Comparison of ENCODE assay signal across 8 cellular contexts in genomic region chr17:36544320-36545092, GRCh38. TPM values are rescaled to one million over a fixed set of nuclear protein-coding genes. Genes with fewer than 3 reads are reported as not detected.
DNase-seq lines count a peak whose midpoint lies in the region; ATAC-seq and FAIRE-seq lines count a peak whose summit lies in the region.

A gene with protein sequence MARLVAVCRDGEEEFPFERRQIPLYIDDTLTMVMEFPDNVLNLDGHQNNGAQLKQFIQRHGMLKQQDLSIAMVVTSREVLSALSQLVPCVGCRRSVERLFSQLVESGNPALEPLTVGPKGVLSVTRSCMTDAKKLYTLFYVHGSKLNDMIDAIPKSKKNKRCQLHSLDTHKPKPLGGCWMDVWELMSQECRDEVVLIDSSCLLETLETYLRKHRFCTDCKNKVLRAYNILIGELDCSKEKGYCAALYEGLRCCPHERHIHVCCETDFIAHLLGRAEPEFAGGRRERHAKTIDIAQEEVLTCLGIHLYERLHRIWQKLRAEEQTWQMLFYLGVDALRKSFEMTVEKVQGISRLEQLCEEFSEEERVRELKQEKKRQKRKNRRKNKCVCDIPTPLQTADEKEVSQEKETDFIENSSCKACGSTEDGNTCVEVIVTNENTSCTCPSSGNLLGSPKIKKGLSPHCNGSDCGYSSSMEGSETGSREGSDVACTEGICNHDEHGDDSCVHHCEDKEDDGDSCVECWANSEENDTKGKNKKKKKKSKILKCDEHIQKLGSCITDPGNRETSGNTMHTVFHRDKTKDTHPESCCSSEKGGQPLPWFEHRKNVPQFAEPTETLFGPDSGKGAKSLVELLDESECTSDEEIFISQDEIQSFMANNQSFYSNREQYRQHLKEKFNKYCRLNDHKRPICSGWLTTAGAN (plus strand): TSS chr17:36544919. CDS start chr17:36545725, 806 bp downstream.

- no peak for FAIRE-seq in RCC 7860 (lab: Jason Lieb, UNC)

- H3K9me3 ChIP-seq in Karpas-422 (ENCODE audit: low read length) (no peaks in the 10 kb centered on the region), muscle layer of duodenum (ENCODE audit: control insufficient read depth in 1 of 2, low read length in 2 of 2) (no peaks in the 10 kb centered on the region)

- peaks cover 12% of the 10 kb centered on the region; the same call in 1 of the 2 replicates for H3K36me3 ChIP-seq in Karpas-422 (ENCODE audit: insufficient read depth, low read length)
- peaks cover 0 to 9% of the 10 kb centered on the region in 2 donors for H3K36me3 ChIP-seq in muscle layer of duodenum (ENCODE audit: control insufficient read depth in 1 of 2, insufficient read depth in 2 of 2, low read length in 2 of 2)

- H3K9ac ChIP-seq in Karpas-422 (ENCODE audit: low read length), result peak within 1 kb of the TSS; percentile 100

- DNase-seq in DMS53 (lab: John Stamatoyannopoulos, UW) (peak; percentile 94), Karpas-422 (peak; percentile 97), RCC 7860 (ENCODE audit: low spot score) (peak; percentile 83)
- peak; percentile 92 to 94 for DNase-seq in activated T-cell treated with anti-CD3 and anti-CD28 coated beads, Interleukin-2, amount 50 U/mL, for 48 hours
- DNase-seq in stimulated activated CD8-positive, alpha-beta memory T cell treated with anti-CD3 and anti-CD28 coated beads, Interleukin-7, amount 100 ng/mL, for 1 hour (ENCODE audit: low read depth in 2 of 2), result peak; percentile 77 to 81

- no peaks in the 10 kb centered on the region for H3K9me2 ChIP-seq in Karpas-422 (replicated peaks; ENCODE audit: insufficient read depth, low read length)

- ATAC-seq in GM21786 (IDR thresholded peaks at IDR 0.05; ENCODE audit: unreplicated experiment) (peak; percentile 45), esophagus mucosa (peak; percentile 85)

- peaks cover 32% of the 10 kb centered on the region for H3K4me1 ChIP-seq in Karpas-422 (ENCODE audit: low read length)
- H3K4me1 ChIP-seq in muscle layer of duodenum (ENCODE audit: control insufficient read depth in 1 of 2, insufficient read depth in 2 of 2, low read length in 2 of 2), result peaks cover 18 to 43% of the 10 kb centered on the region in 2 donors

- H2AFZ ChIP-seq in Karpas-422 (ENCODE audit: low read length), result peak within 1 kb of the TSS; percentile 40; the same call in 1 of the 2 replicates

- peak within 1 kb of the TSS; percentile 82 for H3K4me2 ChIP-seq in Karpas-422 (ENCODE audit: low read depth, low read length, poor library complexity, severe bottlenecking)

- H4K20me1 ChIP-seq in Karpas-422 (ENCODE audit: insufficient read depth, low read depth, low read length), result peaks cover 6% of the 10 kb centered on the region; the same call in 1 of the 2 replicates

- H3K4me3 ChIP-seq in Karpas-422 (ENCODE audit: low read length), result peak within 1 kb of the TSS; percentile 100
- H3K4me3 ChIP-seq in muscle layer of duodenum (ENCODE audit: low read depth in 1 of 2, low read length in 2 of 2), result peak within 1 kb of the TSS; percentile 87 to 98

- H3K27ac ChIP-seq in Karpas-422 (ENCODE audit: low read length), result peak within 1 kb of the TSS; percentile 93
- H3K27ac ChIP-seq in muscle layer of duodenum (ENCODE audit: low read length), result peak within 1 kb of the TSS; percentile 98

- no peaks in the 10 kb centered on the region for H3K27me3 ChIP-seq in Karpas-422 (ENCODE audit: low read length)
- H3K27me3 ChIP-seq in muscle layer of duodenum (ENCODE audit: low read depth, low read length), result no peaks in the 10 kb centered on the region

- H3K79me2 ChIP-seq in Karpas-422 (ENCODE audit: low read length), result peaks cover 56% of the 10 kb centered on the region

RNA-seq across cellular contexts. Expression of the gene that starts here (rescaled TPM):
- total RNA-seq in Karpas-422 (2014; rRNA removed; shearing (Covaris generic); ENCODE audit: low replicate concordance), result 41.7 and 49.5 TPM in 2 replicates
- total RNA-seq in esophagus mucosa, result 43.6 TPM

Comparison
In these comparisons a context has a peak if more than half of its experiments do, and no peak if none do; other contexts are left out.
1. Peak in every context shown above with its lines: DNase-seq, ATAC-seq, H3K4me3 ChIP-seq and H3K27ac ChIP-seq.